13 cellular contexts compared by ENCODE assay signal in genomic region chr5:40842351-40842750, GRCh38. TPM values are rescaled to one million over a fixed set of nuclear protein-coding genes. Genes with fewer than 3 reads are reported as not detected.
DNase-seq lines count a peak whose midpoint lies in the region; ATAC-seq and TF ChIP-seq lines count a peak whose summit lies in the region.
"Had no signal": no experiment of that assay in that cellular context is flagged by ENCODE, and none has a peak within 500 bp of the region (broad histone marks: within the 10 kb centered on the region; RNA-seq: fewer than 3 reads in every experiment).

No MANE protein-coding gene starts in this region.

- peak overlapping the region; percentile 83 for H3K4me3 Mint-ChIP-seq in activated naive CD8-positive, alpha-beta T cell treated with anti-CD3 and anti-CD28 coated beads, Interleukin-2, amount 50 U/mL, for 24 hours
- no peak overlapping the region for H3K4me3 Mint-ChIP-seq in activated naive CD8-positive, alpha-beta T cell treated with anti-CD3 and anti-CD28 coated beads for 36 hours

- 26 to 35% methylated on average over 2 of the region's 2 CpGs for WGBS in upper lobe of left lung, 2 donors

- peaks cover 20% of the 10 kb centered on the region for H3K4me1 Mint-ChIP-seq in activated naive CD8-positive, alpha-beta T cell treated with anti-CD3 and anti-CD28 coated beads, Interleukin-2, amount 50 U/mL, for 24 hours
- H3K4me1 Mint-ChIP-seq in activated naive CD8-positive, alpha-beta T cell treated with anti-CD3 and anti-CD28 coated beads for 36 hours, result peaks cover 12% of the 10 kb centered on the region

- H3K4me1 ChIP-seq in lower lobe of right lung, result peaks cover 23% of the 10 kb centered on the region
- H3K4me1 ChIP-seq in upper lobe of left lung, result peaks cover 10 to 26% (median 19%) of the 10 kb centered on the region in 4 donors

- no peak for ATAC-seq in activated naive CD8-positive, alpha-beta T cell treated with anti-CD3 and anti-CD28 coated beads, Interleukin-2, amount 50 U/mL, for 24 hours
- ATAC-seq in lower lobe of right lung (peak in 1 of 2 donors; percentile 66), upper lobe of left lung (ENCODE audit: low FRiP score in 2 of 2) (peak in 1 of 2 donors; percentile 64)

- no peaks in the 10 kb centered on the region for H3K36me3 Mint-ChIP-seq in activated naive CD8-positive, alpha-beta T cell treated with anti-CD3 and anti-CD28 coated beads, Interleukin-2, amount 50 U/mL, for 24 hours (ENCODE audit: low read depth)
- no peaks in the 10 kb centered on the region for H3K36me3 Mint-ChIP-seq in activated naive CD8-positive, alpha-beta T cell treated with anti-CD3 and anti-CD28 coated beads for 36 hours

- H3K36me3 ChIP-seq in lower lobe of right lung (peaks cover 21% of the 10 kb centered on the region), upper lobe of left lung (peaks cover 0 to 15% (median 3%) of the 10 kb centered on the region in 4 donors)

- H3K4me3 ChIP-seq in coronary artery (peak overlapping the region; percentile 66), lower lobe of right lung (peak overlapping the region; percentile 54), upper lobe of left lung (peak overlapping the region; percentile 34 to 59 (median 42))

- intact Hi-C loops in lower lobe of right lung (cut with DNase I), result no loop called here

- no peak for DNase-seq in activated naive CD8-positive, alpha-beta T cell treated with anti-CD3 and anti-CD28 coated beads, Interleukin-2, amount 50 U/mL, for 24 hours
- DNase-seq in activated naive CD8-positive, alpha-beta T cell treated with anti-CD3 and anti-CD28 coated beads for 36 hours, result no peak
- DNase-seq in coronary artery (ENCODE audit: low spot score) (no peak), lower lobe of right lung (no peak), upper lobe of left lung (no peak), GDM1 (lab: John Stamatoyannopoulos, UW) (no peak), HuH-7.5 (ENCODE audit: low spot score) (no peak), hypothalamus (lab: John Stamatoyannopoulos, UW) (no peak)
- DNase-seq: ACHN, activated T-cell treated with anti-CD3 and anti-CD28 coated beads for 4 hours, kidney glomerular epithelial cell, retina had no signal

- H3K27me3 ChIP-seq in lower lobe of right lung (ENCODE audit: low read depth) (no peaks in the 10 kb centered on the region), upper lobe of left lung (no peaks in the 10 kb centered on the region)

- H3K27ac Mint-ChIP-seq in activated naive CD8-positive, alpha-beta T cell treated with anti-CD3 and anti-CD28 coated beads, Interleukin-2, amount 50 U/mL, for 24 hours, result no peak overlapping the region
- no peak overlapping the region for H3K27ac Mint-ChIP-seq in activated naive CD8-positive, alpha-beta T cell treated with anti-CD3 and anti-CD28 coated beads for 36 hours
- H3K27ac Mint-ChIP-seq: T-helper 1 cell treated with Interleukin-12 subunit alpha and Interleukin-12 subunit beta and Interleukin-4 antibody, amounts not matched to agents 30 μg/mL and 1 μg/mL, for 36 hours had no signal

- peak overlapping the region in 1 of 2 donors; percentile 15 for H3K27ac ChIP-seq in coronary artery
- peak overlapping the region; percentile 87 for H3K27ac ChIP-seq in lower lobe of right lung
- peak overlapping the region; percentile 75 to 90 (median 86) for H3K27ac ChIP-seq in upper lobe of left lung

- peaks cover 6% of the 10 kb centered on the region for H3K27me3 Mint-ChIP-seq in activated naive CD8-positive, alpha-beta T cell treated with anti-CD3 and anti-CD28 coated beads, Interleukin-2, amount 50 U/mL, for 24 hours
- H3K27me3 Mint-ChIP-seq in activated naive CD8-positive, alpha-beta T cell treated with anti-CD3 and anti-CD28 coated beads for 36 hours, result peaks cover 28% of the 10 kb centered on the region

- TF ChIP-seq POLR2A in upper lobe of left lung (IDR thresholded peaks at IDR 0.05), result no peak

- no peak for TF ChIP-seq EP300 in upper lobe of left lung (IDR thresholded peaks at IDR 0.05)

- TF ChIP-seq CTCF in coronary artery (IDR thresholded peaks at IDR 0.05) (no peak), lower lobe of right lung (IDR thresholded peaks at IDR 0.05) (no peak), upper lobe of left lung (IDR thresholded peaks at IDR 0.05) (no peak)

- no peaks in the 10 kb centered on the region for H3K9me3 Mint-ChIP-seq in activated naive CD8-positive, alpha-beta T cell treated with anti-CD3 and anti-CD28 coated beads, Interleukin-2, amount 50 U/mL, for 24 hours
- no peaks in the 10 kb centered on the region for H3K9me3 Mint-ChIP-seq in activated naive CD8-positive, alpha-beta T cell treated with anti-CD3 and anti-CD28 coated beads for 36 hours
- H3K9me3 Mint-ChIP-seq: T-helper 1 cell treated with Interleukin-12 subunit alpha and Interleukin-12 subunit beta and Interleukin-4 antibody, amounts not matched to agents 30 μg/mL and 1 μg/mL, for 36 hours had no signal

- H3K9me3 ChIP-seq in lower lobe of right lung (no peaks in the 10 kb centered on the region), upper lobe of left lung (no peaks in the 10 kb centered on the region)

RNA-seq across cellular contexts. Expression of gene CARD6, which starts 1.2 kb away (rescaled TPM):
- 1 to 10 TPM; 1.9 to 2.3 TPM for total RNA-seq in activated naive CD8-positive, alpha-beta T cell treated with anti-CD3 and anti-CD28 coated beads for 36 hours
- total RNA-seq in lower lobe of right lung (24.3 TPM), upper lobe of left lung (10 to 100 TPM; 14.7 to 23.9 (median 18.9) TPM)

RNA-seq across cellular contexts. Expression of gene RPL37, which starts 7.3 kb away (rescaled TPM):
- 1,000 to 10,000 TPM; 1,702 to 1,706 TPM for total RNA-seq in activated naive CD8-positive, alpha-beta T cell treated with anti-CD3 and anti-CD28 coated beads for 36 hours
- total RNA-seq in lower lobe of right lung, result 965 TPM
- total RNA-seq in upper lobe of left lung, result 100 to 1,000 TPM; 115 to 977 (median 185) TPM

RNA-seq across cellular contexts. Expression of gene PRKAA1, which starts 44.2 kb away (rescaled TPM):
- total RNA-seq in activated naive CD8-positive, alpha-beta T cell treated with anti-CD3 and anti-CD28 coated beads for 36 hours, result 10 to 100 TPM; 55.6 to 59.3 TPM
- total RNA-seq in lower lobe of right lung (89.1 TPM), upper lobe of left lung (10 to 100 TPM; 53.9 to 94.7 (median 74.5) TPM)
